ENCODE assay signal across 1 cellular context in the genomic region with DNA sequence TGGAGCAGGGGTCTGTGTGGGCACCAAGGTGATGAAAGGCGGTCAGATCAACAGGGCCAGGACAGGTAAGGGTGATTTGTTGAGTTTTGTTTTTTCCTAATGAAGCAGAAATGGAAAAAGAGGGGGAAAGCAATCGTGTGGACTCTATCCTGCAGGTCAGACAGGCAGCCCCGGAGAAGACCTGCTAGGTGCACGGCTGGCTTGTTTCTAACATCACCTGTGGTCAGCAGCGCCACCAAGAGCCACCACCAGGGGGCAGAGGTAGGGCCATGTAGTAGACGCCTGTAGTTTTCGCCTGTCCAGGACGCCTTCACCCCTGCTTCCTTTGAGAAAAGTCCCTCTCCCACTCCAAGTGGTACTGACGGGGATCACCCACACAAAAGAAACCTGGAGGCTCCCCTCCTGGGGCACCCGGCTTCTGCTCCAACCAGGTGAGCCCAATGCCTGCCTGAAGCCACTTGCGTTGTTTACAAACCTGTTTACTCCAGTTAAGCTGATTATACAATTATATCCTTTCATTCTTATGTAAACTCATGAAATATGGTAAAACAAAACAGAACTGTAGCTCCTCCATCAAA.
TF ChIP-seq lines count a peak whose summit lies in the region.

No MANE protein-coding gene starts in this region.

TF ChIP-seq in HepG2, 621 proteins besides CTCF, POLR2A, EP300 and RAD21 (continued from another document):
- TF ChIP-seq, protein P1, sequence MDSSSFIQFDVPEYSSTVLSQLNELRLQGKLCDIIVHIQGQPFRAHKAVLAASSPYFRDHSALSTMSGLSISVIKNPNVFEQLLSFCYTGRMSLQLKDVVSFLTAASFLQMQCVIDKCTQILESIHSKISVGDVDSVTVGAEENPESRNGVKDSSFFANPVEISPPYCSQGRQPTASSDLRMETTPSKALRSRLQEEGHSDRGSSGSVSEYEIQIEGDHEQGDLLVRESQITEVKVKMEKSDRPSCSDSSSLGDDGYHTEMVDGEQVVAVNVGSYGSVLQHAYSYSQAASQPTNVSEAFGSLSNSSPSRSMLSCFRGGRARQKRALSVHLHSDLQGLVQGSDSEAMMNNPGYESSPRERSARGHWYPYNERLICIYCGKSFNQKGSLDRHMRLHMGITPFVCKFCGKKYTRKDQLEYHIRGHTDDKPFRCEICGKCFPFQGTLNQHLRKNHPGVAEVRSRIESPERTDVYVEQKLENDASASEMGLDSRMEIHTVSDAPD (CRISPR knock-in tag; IDR thresholded peaks at IDR 0.05) = no peak
- TF ChIP-seq ZNF367 (CRISPR knock-in tag; IDR thresholded peaks at IDR 0.05; ENCODE audit: borderline replicate concordance) (no peak), KMT2A (CRISPR knock-in tag; IDR thresholded peaks at IDR 0.05) (peak; percentile 63; the same call in 1 of the 2 replicates), THAP11 (CRISPR knock-in tag; IDR thresholded peaks at IDR 0.05) (peak; percentile 59), DNMT3B (CRISPR knock-in tag; conservative IDR thresholded peaks at IDR 0.05) (no peak), LCORL (IDR thresholded peaks at IDR 0.05) (no peak), LCORL (CRISPR knock-in tag; IDR thresholded peaks at IDR 0.05) (peak; percentile 42; the same call in 1 of the 2 replicates), ZNF354B (CRISPR knock-in tag; IDR thresholded peaks at IDR 0.05) (no peak), ZNF264 (CRISPR knock-in tag; IDR thresholded peaks at IDR 0.05) (no peak), HOXA7 (CRISPR knock-in tag; IDR thresholded peaks at IDR 0.05) (no peak), ZFP82 (CRISPR knock-in tag; IDR thresholded peaks at IDR 0.05; ENCODE audit: borderline replicate concordance) (no peak), ZMYM3 (CRISPR knock-in tag; IDR thresholded peaks at IDR 0.05) (peak; percentile 71; the same call in 1 of the 2 replicates), ZNF10 (CRISPR knock-in tag; IDR thresholded peaks at IDR 0.05; ENCODE audit: borderline replicate concordance, low read depth) (no peak), ZNF761 (CRISPR knock-in tag; conservative IDR thresholded peaks at IDR 0.05) (no peak), ATF4 (CRISPR knock-in tag; IDR thresholded peaks at IDR 0.05) (no peak), SP4 (CRISPR knock-in tag; IDR thresholded peaks at IDR 0.05) (no peak; the same call in 1 of the 2 replicates), ZNF337 (CRISPR knock-in tag; IDR thresholded peaks at IDR 0.05; ENCODE audit: borderline replicate concordance, low read depth) (no peak), JUN (CRISPR knock-in tag; IDR thresholded peaks at IDR 0.05) (no peak), NFE2L1 (CRISPR knock-in tag; IDR thresholded peaks at IDR 0.05; ENCODE audit: borderline replicate concordance) (no peak), PCBP2 (optimal IDR thresholded peaks at IDR 0.05; ENCODE audit: low read depth, low read length, poor library complexity, severe bottlenecking) (no peak), ZNF160 (CRISPR knock-in tag; IDR thresholded peaks at IDR 0.05) (no peak), ONECUT2 (CRISPR knock-in tag; IDR thresholded peaks at IDR 0.05) (no peak), IRX3 (CRISPR knock-in tag; IDR thresholded peaks at IDR 0.05; ENCODE audit: borderline replicate concordance, low read depth) (no peak), ELF3 (CRISPR knock-in tag; IDR thresholded peaks at IDR 0.05) (peak; percentile 56; the same call in 1 of the 2 replicates), SP1 (IDR thresholded peaks at IDR 0.05) (no peak), SP1 (CRISPR knock-in tag; IDR thresholded peaks at IDR 0.05) (0 out of 2 replicates have a peak, but pooled peaks have one; percentile 37), ZFP36L1 (CRISPR knock-in tag; IDR thresholded peaks at IDR 0.05) (no peak), BCL6 (CRISPR knock-in tag; IDR thresholded peaks at IDR 0.05) (peak; percentile 9; the same call in 1 of the 2 replicates), GPN1 (CRISPR knock-in tag; IDR thresholded peaks at IDR 0.05; ENCODE audit: borderline replicate concordance) (no peak), ZNF792 (CRISPR knock-in tag; IDR thresholded peaks at IDR 0.05) (0 out of 2 replicates have a peak, but pooled peaks have one; percentile 25), NKX3-1 (CRISPR knock-in tag; IDR thresholded peaks at IDR 0.05) (no peak), NFYB (CRISPR knock-in tag; IDR thresholded peaks at IDR 0.05) (no peak), NFATC3 (CRISPR knock-in tag; IDR thresholded peaks at IDR 0.05) (no peak), ZNF260 (CRISPR knock-in tag; IDR thresholded peaks at IDR 0.05; ENCODE audit: borderline replicate concordance, low read depth) (no peak), NCOA1 (CRISPR knock-in tag; IDR thresholded peaks at IDR 0.05) (no peak), TBP (CRISPR knock-in tag; IDR thresholded peaks at IDR 0.05) (no peak), ZNF605 (CRISPR knock-in tag; IDR thresholded peaks at IDR 0.05) (peak; percentile 72; the same call in 1 of the 2 replicates), ZC3H13 (CRISPR knock-in tag; IDR thresholded peaks at IDR 0.05) (no peak), HNF4A (CRISPR knock-in tag; IDR thresholded peaks at IDR 0.05) (no peak), ZNF501 (CRISPR knock-in tag; IDR thresholded peaks at IDR 0.05) (no peak), SAP130 (CRISPR knock-in tag; IDR thresholded peaks at IDR 0.05; ENCODE audit: low read depth) (peak; percentile 53; the same call in 1 of the 2 replicates), HNF1A (IDR thresholded peaks at IDR 0.05; ENCODE audit: low read depth) (no peak), HNF1A (CRISPR knock-in tag; IDR thresholded peaks at IDR 0.05; ENCODE audit: borderline replicate concordance) (no peak), ZKSCAN8 (CRISPR knock-in tag; IDR thresholded peaks at IDR 0.05; ENCODE audit: borderline replicate concordance) (peak; percentile 99)
- TF ChIP-seq, protein P2, sequence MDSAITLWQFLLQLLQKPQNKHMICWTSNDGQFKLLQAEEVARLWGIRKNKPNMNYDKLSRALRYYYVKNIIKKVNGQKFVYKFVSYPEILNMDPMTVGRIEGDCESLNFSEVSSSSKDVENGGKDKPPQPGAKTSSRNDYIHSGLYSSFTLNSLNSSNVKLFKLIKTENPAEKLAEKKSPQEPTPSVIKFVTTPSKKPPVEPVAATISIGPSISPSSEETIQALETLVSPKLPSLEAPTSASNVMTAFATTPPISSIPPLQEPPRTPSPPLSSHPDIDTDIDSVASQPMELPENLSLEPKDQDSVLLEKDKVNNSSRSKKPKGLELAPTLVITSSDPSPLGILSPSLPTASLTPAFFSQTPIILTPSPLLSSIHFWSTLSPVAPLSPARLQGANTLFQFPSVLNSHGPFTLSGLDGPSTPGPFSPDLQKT (CRISPR knock-in tag; IDR thresholded peaks at IDR 0.05; ENCODE audit: borderline replicate concordance) = no peak
- TF ChIP-seq, protein P3, sequence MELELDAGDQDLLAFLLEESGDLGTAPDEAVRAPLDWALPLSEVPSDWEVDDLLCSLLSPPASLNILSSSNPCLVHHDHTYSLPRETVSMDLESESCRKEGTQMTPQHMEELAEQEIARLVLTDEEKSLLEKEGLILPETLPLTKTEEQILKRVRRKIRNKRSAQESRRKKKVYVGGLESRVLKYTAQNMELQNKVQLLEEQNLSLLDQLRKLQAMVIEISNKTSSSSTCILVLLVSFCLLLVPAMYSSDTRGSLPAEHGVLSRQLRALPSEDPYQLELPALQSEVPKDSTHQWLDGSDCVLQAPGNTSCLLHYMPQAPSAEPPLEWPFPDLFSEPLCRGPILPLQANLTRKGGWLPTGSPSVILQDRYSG (CRISPR knock-in tag; IDR thresholded peaks at IDR 0.05) = no peak
